24 cellular contexts compared by ENCODE assay signal in the genomic region with DNA sequence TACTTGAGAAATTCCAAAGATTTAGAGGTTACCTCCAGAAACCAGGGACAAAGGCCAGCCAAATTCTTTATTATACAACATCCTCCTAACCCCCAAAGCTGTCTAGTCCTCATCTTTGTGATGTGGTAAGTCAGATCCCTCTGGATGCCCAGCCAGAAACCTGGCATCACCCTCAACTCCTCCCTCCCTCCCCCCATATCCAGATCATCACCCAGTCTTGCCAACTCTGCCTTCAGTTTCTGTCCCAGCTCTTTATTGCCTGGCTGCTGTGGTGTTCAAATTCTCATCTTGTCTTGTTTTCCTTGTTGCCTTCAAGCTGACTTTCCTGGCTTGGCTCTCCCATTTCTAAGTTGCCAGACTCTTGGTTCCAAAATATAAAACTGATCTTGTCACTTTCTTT. TPM values are rescaled to one million over a fixed set of nuclear protein-coding genes. Genes with fewer than 3 reads are reported as not detected.
DNase-seq lines count a peak whose midpoint lies in the region; ATAC-seq and TF ChIP-seq lines count a peak whose summit lies in the region.
"Had no signal": no experiment of that assay in that cellular context is flagged by ENCODE, and none has a peak within 500 bp of the region (broad histone marks: within the 10 kb centered on the region; RNA-seq: fewer than 3 reads in every experiment).

No MANE protein-coding gene starts in this region.

- H3K9ac ChIP-seq in Karpas-422 (ENCODE audit: low read length), result no peak overlapping the region
- H3K9ac ChIP-seq: GM23248 had no signal

- peak overlapping the region; percentile 19 for H3K27ac Mint-ChIP-seq in activated naive CD4-positive, alpha-beta T cell treated with anti-CD3 and anti-CD28 coated beads, Interleukin-2, amount 50 U/mL, for 24 hours
- H3K27ac Mint-ChIP-seq in CD4-positive, alpha-beta T cell, result no peak overlapping the region
- H3K27ac Mint-ChIP-seq in endothelial cell (ENCODE audit: unreplicated experiment), result peak overlapping the region; percentile 6
- H3K27ac Mint-ChIP-seq: B cell, IgD-negative memory B cell had no signal

- no peaks in the 10 kb centered on the region for H4K20me1 ChIP-seq in Karpas-422 (ENCODE audit: insufficient read depth, low read depth, low read length)

- no peak for ATAC-seq in CD4-positive, alpha-beta T cell (ENCODE audit: poor library complexity)
- no peak for ATAC-seq in HG03457 (IDR thresholded peaks at IDR 0.05; ENCODE audit: unreplicated experiment)
- ATAC-seq: GM12878 had no signal

- no peak overlapping the region for H3K4me2 ChIP-seq in Karpas-422 (ENCODE audit: low read depth, low read length, poor library complexity, severe bottlenecking)

- POLR2A ChIA-PET in CD4-positive, alpha-beta T cell (lab: Charles Lee), result interaction anchor here (1.6 kb wide), 1 partner anchor 29 kb away, joined by 5 read pairs; the partner anchor contains the start of gene MAP2K1

- H3K9me3 ChIP-seq in CD4-positive, alpha-beta T cell (ENCODE audit: control insufficient read depth, low read length), result peaks cover 7% of the 10 kb centered on the region
- H3K9me3 ChIP-seq in Karpas-422 (ENCODE audit: low read length), result no peaks in the 10 kb centered on the region; the same call in 1 of the 2 replicates

- H3K27me3 Mint-ChIP-seq in activated naive CD4-positive, alpha-beta T cell treated with anti-CD3 and anti-CD28 coated beads, Interleukin-2, amount 50 U/mL, for 24 hours, result no peaks in the 10 kb centered on the region
- no peaks in the 10 kb centered on the region for H3K27me3 Mint-ChIP-seq in CD4-positive, alpha-beta T cell
- H3K27me3 Mint-ChIP-seq in endothelial cell (ENCODE audit: unreplicated experiment), result no peaks in the 10 kb centered on the region
- H3K27me3 Mint-ChIP-seq: B cell, IgD-negative memory B cell had no signal

- H3K27me3 ChIP-seq in CD4-positive, alpha-beta T cell (ENCODE audit: control insufficient read depth, insufficient read depth, low read length), result no peaks in the 10 kb centered on the region
- no peaks in the 10 kb centered on the region for H3K27me3 ChIP-seq in Karpas-422 (ENCODE audit: low read length)

- H3K36me3 Mint-ChIP-seq in activated naive CD4-positive, alpha-beta T cell treated with anti-CD3 and anti-CD28 coated beads, Interleukin-2, amount 50 U/mL, for 24 hours, result peaks cover 6% of the 10 kb centered on the region
- H3K36me3 Mint-ChIP-seq in CD4-positive, alpha-beta T cell (ENCODE audit: low read depth), result peaks cover 22% of the 10 kb centered on the region
- peaks cover 22% of the 10 kb centered on the region for H3K36me3 Mint-ChIP-seq in endothelial cell (ENCODE audit: low read depth, unreplicated experiment)
- H3K36me3 Mint-ChIP-seq: IgD-negative memory B cell had no signal

- no peak overlapping the region for H3K4me3 Mint-ChIP-seq in activated naive CD4-positive, alpha-beta T cell treated with anti-CD3 and anti-CD28 coated beads, Interleukin-2, amount 50 U/mL, for 24 hours
- H3K4me3 Mint-ChIP-seq in CD4-positive, alpha-beta T cell, result peak overlapping the region; percentile 31
- H3K4me3 Mint-ChIP-seq in endothelial cell (ENCODE audit: unreplicated experiment), result no peak overlapping the region
- H3K4me3 Mint-ChIP-seq: B cell had no signal

- no peak overlapping the region for H3K4me3 ChIP-seq in Karpas-422 (ENCODE audit: low read length)
- H3K4me3 ChIP-seq: GM12878, GM23248, SK-N-MC had no signal

- no peak for TF ChIP-seq CTCF in CD4-positive, alpha-beta T cell (IDR thresholded peaks at IDR 0.05)
- no peak for TF ChIP-seq CTCF in endothelial cell (IDR thresholded peaks at IDR 0.05; ENCODE audit: unreplicated experiment)

- no peak for DNase-seq in activated naive CD4-positive, alpha-beta T cell treated with anti-CD3 and anti-CD28 coated beads, Interleukin-2, amount 50 U/mL, for 16 hours
- DNase-seq in CD4-positive, alpha-beta T cell, result no peak
- DNase-seq in Karpas-422 (no peak), endothelial cell (ENCODE audit: low spot score) (no peak), germinal center (ENCODE audit: low spot score) (no peak), glomerular visceral epithelial cell (ENCODE audit: extremely low spot score) (no peak)
- DNase-seq: COR-L47, DMS 273 treated with DMSO at 0.1 percent for 48 hours, DND-41, GM23248, HCEC 1CT, NCI-H1694, NCI-H2081 treated with DMSO at 0.1 percent for 48 hours, NCI-H2171 treated with DMSO at 0.1 percent for 48 hours, NCI-H524 treated with DMSO at 0.1 percent for 48 hours, NCI-H82, OCI-M1, SHP77 treated with DMSO at 0.1 percent for 48 hours had no signal

- peaks cover 20% of the 10 kb centered on the region; the same call in 1 of the 2 replicates for H3K36me3 ChIP-seq in Karpas-422 (ENCODE audit: insufficient read depth, low read length)

- intact Hi-C loops in CD4-positive, alpha-beta T cell (cut with DNase I, micrococcal nuclease), result loop anchor here in 1 of 2 experiments (5.0 kb wide), 1 partner anchor 47 kb away; no protein-coding TSS in a partner anchor

- CTCF ChIA-PET in CD4-positive, alpha-beta T cell (lab: Charles Lee), result interaction anchor here (0.7 to 1.4 kb wide), 3 partner anchors 10 to 29 kb away, joined by 3 to 6 read pairs (median 3); no protein-coding TSS in a partner anchor

- no peak overlapping the region for H2AFZ ChIP-seq in Karpas-422 (ENCODE audit: low read length)
- H2AFZ ChIP-seq: GM23248 had no signal

- H3K9me2 ChIP-seq in Karpas-422 (replicated peaks; ENCODE audit: insufficient read depth, low read length), result no peaks in the 10 kb centered on the region

- H3K79me2 ChIP-seq in Karpas-422 (ENCODE audit: low read length), result peaks cover 99% of the 10 kb centered on the region

- no peaks in the 10 kb centered on the region for H3K9me3 Mint-ChIP-seq in activated naive CD4-positive, alpha-beta T cell treated with anti-CD3 and anti-CD28 coated beads, Interleukin-2, amount 50 U/mL, for 24 hours
- peaks cover 5% of the 10 kb centered on the region for H3K9me3 Mint-ChIP-seq in CD4-positive, alpha-beta T cell
- no peaks in the 10 kb centered on the region for H3K9me3 Mint-ChIP-seq in endothelial cell (ENCODE audit: unreplicated experiment)

- peaks cover 77% of the 10 kb centered on the region for H3K4me1 Mint-ChIP-seq in activated naive CD4-positive, alpha-beta T cell treated with anti-CD3 and anti-CD28 coated beads, Interleukin-2, amount 50 U/mL, for 24 hours
- H3K4me1 Mint-ChIP-seq in CD4-positive, alpha-beta T cell (ENCODE audit: low read depth), result peaks cover 74% of the 10 kb centered on the region
- peaks cover 59% of the 10 kb centered on the region for H3K4me1 Mint-ChIP-seq in endothelial cell (ENCODE audit: unreplicated experiment)

- H3K4me1 ChIP-seq in Karpas-422 (ENCODE audit: low read length), result peaks cover 37% of the 10 kb centered on the region

- H3K27ac ChIP-seq in CD4-positive, alpha-beta T cell (ENCODE audit: low read depth, low read length), result no peak overlapping the region
- peak overlapping the region; percentile 34 for H3K27ac ChIP-seq in Karpas-422 (ENCODE audit: low read length)
- H3K27ac ChIP-seq: GM23248, SK-N-MC had no signal

RNA-seq across cellular contexts. Expression of gene MAP2K1, which starts 28.6 kb away (rescaled TPM):
- total RNA-seq in CD4-positive, alpha-beta T cell, result 10 to 100 TPM; 33.8 to 34.7 TPM
- 38.1 and 46.6 TPM in 2 replicates for total RNA-seq in Karpas-422 (2014; rRNA removed; shearing (Covaris generic); ENCODE audit: low replicate concordance)
- 139 TPM for total RNA-seq in endothelial cell (ENCODE audit: unreplicated experiment)

RNA-seq across cellular contexts. Expression of gene TIPIN, which starts 58.8 kb away (rescaled TPM):
- 1 to 10 TPM; 3.7 to 3.9 TPM for total RNA-seq in CD4-positive, alpha-beta T cell
- 8.4 and 16.5 TPM in 2 replicates for total RNA-seq in Karpas-422 (2014; rRNA removed; shearing (Covaris generic); ENCODE audit: low replicate concordance)
- 17.7 TPM for total RNA-seq in endothelial cell (ENCODE audit: unreplicated experiment)
